10 cellular contexts compared by ENCODE assay signal in the genomic region with DNA sequence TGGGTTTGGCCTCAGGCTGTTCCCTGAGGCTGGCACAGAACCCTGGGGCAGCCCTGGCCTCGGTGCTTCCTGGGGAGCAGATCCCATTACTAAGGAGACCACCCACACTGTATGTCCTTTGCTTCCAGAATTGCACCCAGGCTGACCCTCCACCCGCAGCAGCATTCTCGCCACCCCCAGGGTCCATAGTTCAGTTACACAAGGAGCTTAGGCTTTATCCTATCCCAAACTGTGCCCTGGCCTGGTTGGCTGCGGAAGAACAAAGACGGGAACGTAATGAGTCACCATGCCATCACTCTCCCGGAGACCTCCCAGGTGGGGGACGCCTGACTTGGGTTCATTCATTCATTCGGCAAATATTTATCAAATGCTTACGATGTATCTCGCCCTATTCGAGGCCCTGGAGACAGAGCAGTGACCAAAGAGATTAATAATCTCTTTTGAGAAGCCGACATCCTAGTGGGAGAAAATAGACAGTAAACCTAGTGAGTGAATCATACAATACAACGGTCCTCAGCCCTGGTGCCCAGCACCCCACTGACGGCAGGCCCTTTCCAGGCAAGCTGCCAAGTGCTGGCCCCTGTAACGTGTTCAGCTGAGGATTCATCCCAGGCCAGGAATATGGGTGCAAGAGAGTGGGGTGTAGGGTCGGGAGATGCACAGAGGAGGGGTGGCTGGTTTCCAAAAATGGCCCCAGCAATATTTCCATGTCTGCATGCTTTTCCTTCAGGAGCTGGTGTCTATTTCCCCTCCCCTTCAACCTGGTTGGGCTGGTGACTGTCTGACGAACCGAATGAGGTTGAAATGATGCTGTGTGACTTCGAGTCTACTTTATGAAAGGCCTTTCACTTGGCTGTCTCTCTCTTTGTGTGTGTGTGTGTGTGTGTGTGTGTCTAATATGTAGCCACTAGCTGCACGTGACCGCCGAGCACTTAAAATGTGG.
DNase-seq lines count a peak whose midpoint lies in the region; ATAC-seq and TF ChIP-seq lines count a peak whose summit lies in the region.
"Had no signal": no experiment of that assay in that cellular context is flagged by ENCODE, and none has a peak within 500 bp of the region (broad histone marks: within the 10 kb centered on the region; RNA-seq: fewer than 3 reads in every experiment).

No MANE protein-coding gene starts in this region.

- no peaks in the 10 kb centered on the region for H3K36me3 Mint-ChIP-seq in T-helper 2 cell treated with Interferon-gamma antibody and Interleukin-4, amounts not matched to agents 5 μg/mL and 100 μg/mL, for 36 hours (ENCODE audit: low read depth)

- no peaks in the 10 kb centered on the region for H3K27me3 ChIP-seq in H7 (ENCODE audit: control insufficient read depth, insufficient read depth, low read length)

- TF ChIP-seq CTCF in epithelial cell of proximal tubule (conservative IDR thresholded peaks at IDR 0.05; ENCODE audit: low read depth, low read length), result no peak

- DNase-seq in H7, result peak; percentile 79
- DNase-seq in RPMI7951 (ENCODE audit: low read depth), result peak; percentile 93
- DNase-seq in epithelial cell of proximal tubule (ENCODE audit: low read depth), result peak; percentile 92
- DNase-seq in retina, result peak; percentile 71
- DNase-seq in T-helper 2 cell treated with Interferon-gamma antibody and Interleukin-4, amounts not matched to agents 5 μg/mL and 100 μg/mL, for 36 hours (ENCODE audit: low spot score), result no peak
- no peak for DNase-seq in NCI-H1092 treated with DMSO at 0.1 percent for 48 hours (lab: John Stamatoyannopoulos, UW)
- no peak for DNase-seq in NCI-H1436 (lab: John Stamatoyannopoulos, UW)
- DNase-seq: cortex of kidney, kidney had no signal

- H3K4me3 Mint-ChIP-seq in T-helper 2 cell treated with Interferon-gamma antibody and Interleukin-4, amounts not matched to agents 5 μg/mL and 100 μg/mL, for 36 hours, result no peak overlapping the region

- no peaks in the 10 kb centered on the region for H3K36me3 ChIP-seq in H7 (replicated peaks; ENCODE audit: control insufficient read depth, insufficient read depth, low read length)

- H3K4me1 Mint-ChIP-seq in T-helper 2 cell treated with Interferon-gamma antibody and Interleukin-4, amounts not matched to agents 5 μg/mL and 100 μg/mL, for 36 hours (ENCODE audit: low read depth), result peaks cover 25% of the 10 kb centered on the region

- ATAC-seq in GM19397 (IDR thresholded peaks at IDR 0.05; ENCODE audit: unreplicated experiment), result no peak

- no peak overlapping the region for H3K4me3 ChIP-seq in H7 (ENCODE audit: insufficient read depth, low read depth, low read length)
- H3K4me3 ChIP-seq in epithelial cell of proximal tubule (ENCODE audit: low read depth, low read length), result no peak overlapping the region

- H3K27ac Mint-ChIP-seq in T-helper 2 cell treated with Interferon-gamma antibody and Interleukin-4, amounts not matched to agents 5 μg/mL and 100 μg/mL, for 36 hours, result no peak overlapping the region

- H3K27me3 Mint-ChIP-seq in T-helper 2 cell treated with Interferon-gamma antibody and Interleukin-4, amounts not matched to agents 5 μg/mL and 100 μg/mL, for 36 hours (ENCODE audit: low read depth), result peaks cover 5% of the 10 kb centered on the region

- no peaks in the 10 kb centered on the region for H3K9me3 Mint-ChIP-seq in T-helper 2 cell treated with Interferon-gamma antibody and Interleukin-4, amounts not matched to agents 5 μg/mL and 100 μg/mL, for 36 hours

Comparison
In these comparisons a context has a peak if more than half of its experiments do, and no peak if none do; other contexts are left out.
1. DNase-seq: peak in H7 (single experiment), RPMI7951 (single experiment), epithelial cell of proximal tubule (single experiment) and retina (single experiment); none in T-helper 2 cell treated with Interferon-gamma antibody and Interleukin-4, amounts not matched to agents 5 μg/mL and 100 μg/mL, for 36 hours (single experiment), NCI-H1092 treated with DMSO at 0.1 percent for 48 hours (single experiment) and NCI-H1436 (single experiment).